8 cellular contexts compared by ENCODE assay signal in genomic region chr1:42816600-42817439, GRCh38. TPM values are rescaled to one million over a fixed set of nuclear protein-coding genes. Genes with fewer than 3 reads are reported as not detected.
DNase-seq lines count a peak whose midpoint lies in the region; ATAC-seq, FAIRE-seq and TF ChIP-seq lines count a peak whose summit lies in the region.

Gene ERMAP, plus strand, starts transcription at chr1:42817122. Its CDS starts 13,327 bp downstream, at chr1:42830449.
Gene SVBP, minus strand, starts transcription at chr1:42817397. Its CDS starts 853 bp downstream, at chr1:42816544.

- peaks cover 0 to 1% of the 10 kb centered on the region in 2 experiments for H3K36me3 ChIP-seq in keratinocyte (ENCODE audit: control insufficient read depth in 2 of 2, extremely low read depth in 1 of 2, insufficient read depth in 2 of 2, low read length in 2 of 2)

- no peaks in the 10 kb centered on the region for H3K27me3 ChIP-seq in keratinocyte (ENCODE audit: control insufficient read depth, extremely low read depth, insufficient read depth, low read length)

- H3K4me2 ChIP-seq in keratinocyte (ENCODE audit: control insufficient read depth, extremely low read depth, insufficient read depth, low read depth, low read length): peak within 1 kb of the TSS; percentile 95

- TF ChIP-seq CTCF in activated B cell treated with CpG ODN at 0.5 μM for 24 hours (IDR thresholded peaks at IDR 0.05) (no peak), cardiac fibroblast (IDR thresholded peaks at IDR 0.05; ENCODE audit: low read depth, low read length) (no peak), keratinocyte (optimal IDR thresholded peaks at IDR 0.05 in 1 of 3, IDR thresholded peaks at IDR 0.05 in 1 of 3, conservative IDR thresholded peaks at IDR 0.05 in 1 of 3; ENCODE audit: extremely low read depth in 1 of 3, insufficient read depth in 2 of 3, low read length in 3 of 3) (no peak)

- peaks cover 13% of the 10 kb centered on the region for H3K36me3 Mint-ChIP-seq in activated B cell treated with CpG ODN at 0.5 μM for 24 hours (ENCODE audit: low read depth)

- no peaks in the 10 kb centered on the region for H3K79me2 ChIP-seq in keratinocyte (ENCODE audit: control insufficient read depth, insufficient read depth, low read length)

- peaks cover 13% of the 10 kb centered on the region for H3K4me1 ChIP-seq in keratinocyte (ENCODE audit: control insufficient read depth, extremely low read depth, insufficient read depth, low read length)

- no peaks in the 10 kb centered on the region for H3K9me3 Mint-ChIP-seq in activated B cell treated with CpG ODN at 0.5 μM for 24 hours

- H3K4me1 Mint-ChIP-seq in activated B cell treated with CpG ODN at 0.5 μM for 24 hours: peaks cover 20% of the 10 kb centered on the region

- in situ Hi-C loops in ACHN (cut with HindIII; ENCODE audit: low pct_ligation_motif_present, low pct_unique_long_range_greater_than_20kb, low sequenced_read_pairs): no loop called here

- no peaks in the 10 kb centered on the region for H3K9me3 ChIP-seq in keratinocyte (ENCODE audit: control insufficient read depth, low read depth, low read length)

- H3K27ac ChIP-seq in keratinocyte (ENCODE audit: control insufficient read depth, insufficient read depth, low read length): peak within 1 kb of the TSS; percentile 89

- no peak for FAIRE-seq in keratinocyte (lab: Jason Lieb, UNC)

- H3K4me3 Mint-ChIP-seq in activated B cell treated with CpG ODN at 0.5 μM for 24 hours: peak within 1 kb of the TSS; percentile 86

- CTCF ChIA-PET in activated B cell treated with CpG ODN at 0.5 μM for 24 hours (lab: Charles Lee): interaction anchor here (1.0 to 2.8 kb wide), 4 partner anchors 50 to 257 kb away, joined by 3 to 13 read pairs (median 4); partner anchors contain the start of genes C1orf50 and P3H1

- H3K27ac Mint-ChIP-seq in activated B cell treated with CpG ODN at 0.5 μM for 24 hours: peak within 1 kb of the TSS; percentile 86

- peak within 1 kb of the TSS; percentile 94 for H3K9ac ChIP-seq in keratinocyte (ENCODE audit: control insufficient read depth, extremely low read depth, insufficient read depth, low read length)

- H3K27me3 Mint-ChIP-seq in activated B cell treated with CpG ODN at 0.5 μM for 24 hours: no peaks in the 10 kb centered on the region

- dilution Hi-C loops in keratinocyte (cut with MboI; ENCODE audit: extremely low pct_ligation_motif_present, low sequenced_read_pairs): no loop called here

- no peaks in the 10 kb centered on the region for H3K9me1 ChIP-seq in keratinocyte (ENCODE audit: control insufficient read depth, extremely low read depth, insufficient read depth, low read length)

- intact Hi-C loops in activated B cell treated with CpG ODN at 0.5 μM for 24 hours (cut with micrococcal nuclease): loop anchor here (1.0 to 5.0 kb wide), 7 partner anchors 29 to 482 kb away; partner anchors contain the start of genes C1orf50, CFAP57, EBNA1BP2 and FOXJ3

- H3K4me3 ChIP-seq in cardiac fibroblast (replicated peaks in 1 of 2; ENCODE audit: low read depth in 2 of 2, low read length in 2 of 2) (peak within 1 kb of the TSS; percentile 68 to 87), keratinocyte (ENCODE audit: control insufficient read depth in 2 of 3, extremely low read depth in 1 of 3, insufficient read depth in 2 of 3, low read depth in 1 of 3, low read length in 3 of 3) (peak within 1 kb of the TSS; percentile 66 to 84 (median 75))

- ATAC-seq in GM18907 (IDR thresholded peaks at IDR 0.05; ENCODE audit: unreplicated experiment) (peak; percentile 81), HG03135 (IDR thresholded peaks at IDR 0.05; ENCODE audit: unreplicated experiment) (peak; percentile 84), activated B cell treated with CpG ODN at 0.5 μM for 24 hours (ENCODE audit: low read depth) (peak; percentile 88)

- DNase-seq in ACHN: peak; percentile 80
- DNase-seq in NCI-H2227 (lab: John Stamatoyannopoulos, UW; ENCODE audit: unreplicated experiment): peak; percentile 95
- DNase-seq in activated B cell treated with CpG ODN at 0.5 μM for 24 hours: peak; percentile 97
- DNase-seq in cardiac fibroblast (ENCODE audit: low read depth in 2 of 2): peak; percentile 89 to 91
- peak; percentile 36 for DNase-seq in keratinocyte (ENCODE audit: low read depth, low spot score)
- DNase-seq in stimulated activated CD4-positive, alpha-beta T cell treated with anti-CD3 and anti-CD28 coated beads, Interleukin-12 subunit alpha, Interleukin-12 subunit beta, amount 100 ng/mL, for 48 hours (ENCODE audit: low read depth in 2 of 3, low spot score in 1 of 3): peak; percentile 86 to 93 (median 93)

- POLR2A ChIA-PET in activated B cell treated with CpG ODN at 0.5 μM for 24 hours (lab: Charles Lee): interaction anchor here (0.7 to 3.2 kb wide), 8 partner anchors 30 to 355 kb away, joined by 3 to 32 read pairs (median 3); partner anchors contain the start of genes C1orf50, CFAP57, EBNA1BP2 and P3H1

- peak within 1 kb of the TSS; percentile 97 for H2AFZ ChIP-seq in keratinocyte (ENCODE audit: control insufficient read depth, low read length)

- H4K20me1 ChIP-seq in keratinocyte (ENCODE audit: control insufficient read depth, extremely low read depth, insufficient read depth, low read length): no peaks in the 10 kb centered on the region

RNA-seq across cellular contexts. Expression of gene ERMAP, which starts in this region (rescaled TPM):
- 7.1 and 10.7 TPM in 2 replicates for total RNA-seq in activated B cell treated with CpG ODN at 0.5 μM for 24 hours
- 5.6 to 6.5 TPM (median 6.3 TPM) in 3 replicates for polyA plus RNA-seq in keratinocyte
- 1.9 TPM for polyA plus RNA-seq in keratinocyte (2011; ENCODE audit: low read depth)
- 4.8 and 6.2 TPM in 2 replicates for polyA plus RNA-seq in keratinocyte (2011; cell fraction: cytosol; rRNA removed)
- 13.6 and 14.7 TPM in 2 replicates for polyA plus RNA-seq in keratinocyte (2011; cell fraction: nucleus; rRNA removed)
- polyA plus RNA-seq in keratinocyte (2012; ENCODE audit: low replicate concordance): 3.6 and 4.0 TPM in 2 replicates
- 5.7 to 7.4 TPM (median 5.7 TPM) in 3 replicates for polyA minus RNA-seq in keratinocyte
- 4.8 TPM for polyA minus RNA-seq in keratinocyte (2011; cell fraction: cytosol; rRNA and poly(A)+ RNA removed)
- 5.6 and 10.5 TPM in 2 replicates for polyA minus RNA-seq in keratinocyte (2011; cell fraction: nucleus; rRNA and poly(A)+ RNA removed)

RNA-seq across cellular contexts. Expression of gene SVBP, which starts in this region (rescaled TPM):
- 21.5 and 22.4 TPM in 2 replicates for total RNA-seq in activated B cell treated with CpG ODN at 0.5 μM for 24 hours
- polyA plus RNA-seq in keratinocyte: 11.0 to 15.5 TPM (median 13.9 TPM) in 3 replicates
- 6.0 TPM for polyA plus RNA-seq in keratinocyte (2011; ENCODE audit: low read depth)
- polyA plus RNA-seq in keratinocyte (2011; cell fraction: cytosol; rRNA removed): 12.6 and 18.4 TPM in 2 replicates
- 2.8 and 4.3 TPM in 2 replicates for polyA plus RNA-seq in keratinocyte (2011; cell fraction: nucleus; rRNA removed)
- polyA plus RNA-seq in keratinocyte (2012; ENCODE audit: low replicate concordance): 12.0 and 14.1 TPM in 2 replicates
- polyA minus RNA-seq in keratinocyte: 1.1 to 5.7 TPM (median 2.3 TPM) in 3 replicates
- polyA minus RNA-seq in keratinocyte (2011; cell fraction: cytosol; rRNA and poly(A)+ RNA removed): 5.6 TPM
- polyA minus RNA-seq in keratinocyte (2011; cell fraction: nucleus; rRNA and poly(A)+ RNA removed): not detected in 2 replicates

Comparison
In these comparisons a context has a peak if more than half of its experiments do, and no peak if none do; other contexts are left out.
1. Peak in every context shown above with its lines: DNase-seq, ATAC-seq, H3K4me3 ChIP-seq and H3K27ac ChIP-seq.
2. DNase-seq: peak in every context shown above with its lines; median percentile 97 in activated B cell treated with CpG ODN at 0.5 μM for 24 hours; 95 in NCI-H2227; 93 in stimulated activated CD4-positive, alpha-beta T cell treated with anti-CD3 and anti-CD28 coated beads, Interleukin-12 subunit alpha, Interleukin-12 subunit beta, amount 100 ng/mL, for 48 hours; 90 in cardiac fibroblast; 80 in ACHN; 36 in keratinocyte.